In genomic region chr4:76067652-76068286, GRCh38 we compare ENCODE assay signal across 8 cellular contexts. TPM values are rescaled to one million over a fixed set of nuclear protein-coding genes. Genes with fewer than 3 reads are reported as not detected.
DNase-seq lines count a peak whose midpoint lies in the region; ATAC-seq lines count a peak whose summit lies in the region.

No MANE protein-coding gene starts in this region.

- DNase-seq in COLO668 (lab: John Stamatoyannopoulos, UW; ENCODE audit: unreplicated experiment) (peak; percentile 62), LHCN-M2 (ENCODE audit: low read depth) (peak; percentile 62), SK-MEL-5 (ENCODE audit: low read depth, low spot score) (peak; percentile 80), globus pallidus (ENCODE audit: low spot score) (peak; percentile 79), pons (ENCODE audit: low spot score) (peak; percentile 88), ureter (ENCODE audit: low spot score) (peak; percentile 75)
- DNase-seq in activated gamma-delta T cell treated with anti-CD3 and anti-CD28 coated beads, Interleukin-2, amount 50 U/mL, for 16 hours (ENCODE audit: low read depth), result peak; percentile 39

- in situ Hi-C loops in SK-MEL-5 (cut with HindIII; ENCODE audit: low pct_unique_long_range_greater_than_20kb, low sequenced_read_pairs), result no loop called here

- ATAC-seq in GM21360 (IDR thresholded peaks at IDR 0.05; ENCODE audit: unreplicated experiment), result peak; percentile 63

RNA-seq across cellular contexts. Expression of gene ART3, which starts 6.7 kb away (rescaled TPM):
- not detected in 2 replicates for total RNA-seq in LHCN-M2 (2014; rRNA removed)
- polyA plus RNA-seq in LHCN-M2 (2012), result 0.10 TPM
- total RNA-seq in SK-MEL-5 (2014; rRNA removed; shearing (Covaris generic)), result 8.5 and 9.7 TPM in 2 replicates
- polyA plus RNA-seq in SK-MEL-5 (2015; cell fraction: cytosol; rRNA removed), result 6.0 and 7.0 TPM in 2 replicates
- polyA plus RNA-seq in SK-MEL-5 (2015; cell fraction: nucleus; rRNA removed), result 20.4 and 35.4 TPM in 2 replicates
- total RNA-seq in ureter, result not detected

RNA-seq across cellular contexts. Expression of gene CXCL11, which starts 31.9 kb away (rescaled TPM):
- total RNA-seq in LHCN-M2 (2014; rRNA removed), result 0.40 TPM in 1 of 2 replicates, not detected in the other
- polyA plus RNA-seq in LHCN-M2 (2012), result not detected
- 0.26 TPM in 1 of 2 replicates, not detected in the other for total RNA-seq in SK-MEL-5 (2014; rRNA removed; shearing (Covaris generic))
- 0.10 and 0.17 TPM in 2 replicates for polyA plus RNA-seq in SK-MEL-5 (2015; cell fraction: cytosol; rRNA removed)
- polyA plus RNA-seq in SK-MEL-5 (2015; cell fraction: nucleus; rRNA removed), result not detected in 2 replicates
- total RNA-seq in ureter, result 0.31 TPM

RNA-seq across cellular contexts. Expression of gene CXCL10, which starts 44.5 kb away (rescaled TPM):
- total RNA-seq in LHCN-M2 (2014; rRNA removed) (not detected in 2 replicates), ureter (0.34 TPM)
- polyA plus RNA-seq in LHCN-M2 (2012), result not detected
- not detected in 2 replicates for total RNA-seq in SK-MEL-5 (2014; rRNA removed; shearing (Covaris generic))
- not detected in 2 replicates for polyA plus RNA-seq in SK-MEL-5 (2015; cell fraction: cytosol; rRNA removed)
- polyA plus RNA-seq in SK-MEL-5 (2015; cell fraction: nucleus; rRNA removed), result not detected in 2 replicates

Comparison
In these comparisons a context has a peak if more than half of its experiments do, and no peak if none do; other contexts are left out.
1. Peak in every context shown above with its lines: DNase-seq and ATAC-seq.